Comparison of ENCODE assay signal across 8 cellular contexts in the genomic region with DNA sequence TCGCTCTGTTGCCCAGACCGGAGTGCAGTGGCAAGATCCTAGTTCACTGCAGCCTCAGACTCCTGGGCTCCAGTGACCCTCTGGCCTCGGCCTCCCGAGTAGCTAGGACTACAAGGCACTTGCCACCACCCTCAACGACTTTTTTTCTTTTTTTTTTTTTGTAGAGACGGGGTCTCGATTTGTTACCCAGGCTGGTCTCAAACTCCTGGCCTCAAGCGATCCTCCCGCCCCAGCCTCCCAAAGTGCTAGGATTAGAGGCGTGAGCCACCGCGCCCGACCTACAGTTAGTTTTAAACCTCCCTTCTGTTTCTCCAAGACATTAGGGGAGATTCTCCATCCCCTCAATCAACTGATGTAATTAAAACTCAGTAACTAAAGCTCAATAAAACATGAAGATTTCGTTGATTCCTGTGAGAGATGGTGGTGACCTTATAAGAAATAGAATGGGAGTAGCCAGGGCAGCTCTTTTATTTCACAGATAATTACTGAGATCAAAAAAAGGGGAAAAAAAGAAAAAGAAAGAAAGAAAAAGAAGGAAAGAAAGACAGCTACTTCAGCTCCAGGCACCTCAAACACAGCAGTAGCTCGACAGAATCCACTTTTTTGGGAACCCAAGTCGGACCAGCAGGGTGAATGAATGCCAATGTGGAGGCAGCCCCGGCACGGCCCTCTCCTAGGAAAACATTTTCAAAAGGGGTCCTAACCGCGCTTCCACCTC. TPM values are rescaled to one million over a fixed set of nuclear protein-coding genes. Genes with fewer than 3 reads are reported as not detected.
DNase-seq lines count a peak whose midpoint lies in the region; ATAC-seq and TF ChIP-seq lines count a peak whose summit lies in the region.

No MANE protein-coding gene starts in this region.

- H3K79me1 ChIP-seq in H9 (ENCODE audit: insufficient read depth, low read depth, low read length, poor library complexity, severe bottlenecking) = no peaks in the 10 kb centered on the region

- H3T11ph ChIP-seq in H9 (ENCODE audit: low read length) = no peak overlapping the region

- no peak overlapping the region for H3K23ac ChIP-seq in H9 (ENCODE audit: insufficient read length, low read depth, low read length)

- no peaks in the 10 kb centered on the region for H3K9me3 Mint-ChIP-seq in H9
- no peaks in the 10 kb centered on the region for H3K9me3 Mint-ChIP-seq in activated B cell treated with CpG ODN at 0.5 μM for 24 hours
- H3K9me3 Mint-ChIP-seq in glutamatergic neuron (ENCODE audit: unreplicated experiment) = peaks cover 13% of the 10 kb centered on the region

- POLR2A ChIA-PET in activated B cell treated with CpG ODN at 0.5 μM for 24 hours (lab: Charles Lee) = interaction anchor here (0.7 to 2.3 kb wide), 5 partner anchors 26 to 651 kb away, joined by 3 to 7 read pairs (median 6); a partner anchor contains a TSS

- H2BK120ac ChIP-seq in H9 (ENCODE audit: low read depth, low read length, poor library complexity, severe bottlenecking) = no peak overlapping the region

- TF ChIP-seq CTCF in H9 (conservative IDR thresholded peaks at IDR 0.05) = no peak
- TF ChIP-seq CTCF in activated B cell treated with CpG ODN at 0.5 μM for 24 hours (IDR thresholded peaks at IDR 0.05) = no peak
- TF ChIP-seq CTCF in glutamatergic neuron (IDR thresholded peaks at IDR 0.05; ENCODE audit: partially characterized antibody, unreplicated experiment) = no peak

- H3K18ac ChIP-seq in H9 (ENCODE audit: insufficient read length, low read depth, low read length) = no peak overlapping the region

- no peak overlapping the region for H3K56ac ChIP-seq in H9 (ENCODE audit: insufficient read length, low read depth, low read length)

- no peaks in the 10 kb centered on the region for H3K23me2 ChIP-seq in H9 (ENCODE audit: insufficient read length, low read depth, low read length, poor library complexity, severe bottlenecking)

- no peak overlapping the region for H3K4ac ChIP-seq in H9 (ENCODE audit: low read depth, low read length)

- peaks cover 8% of the 10 kb centered on the region; the same call in 1 of the 2 replicates for H3K79me2 ChIP-seq in H9 (ENCODE audit: insufficient read depth, low read length)

- peak overlapping the region; percentile 46 for H3K4me2 ChIP-seq in H9 (ENCODE audit: insufficient read depth, insufficient read length, low read length)
- peak overlapping the region; percentile 87 for H3K4me2 ChIP-seq in skeletal muscle satellite cell (ENCODE audit: low read length)

- no peak overlapping the region for H2BK5ac ChIP-seq in H9 (ENCODE audit: insufficient read length, low read length)

- H2BK15ac ChIP-seq in H9 (ENCODE audit: low read depth, low read length) = no peak overlapping the region

- no peak for ATAC-seq in activated B cell treated with CpG ODN at 0.5 μM for 24 hours (ENCODE audit: low read depth)
- ATAC-seq in HG03378 (IDR thresholded peaks at IDR 0.05; ENCODE audit: unreplicated experiment) = no peak
- no peak for ATAC-seq in HG03045 (IDR thresholded peaks at IDR 0.05; ENCODE audit: unreplicated experiment)
- ATAC-seq in HG03159 (IDR thresholded peaks at IDR 0.05; ENCODE audit: unreplicated experiment) = no peak

- no peak overlapping the region for H4K5ac ChIP-seq in H9 (ENCODE audit: insufficient read length, low read depth, low read length)

- H3K36me3 Mint-ChIP-seq in H9 (ENCODE audit: insufficient read depth in 1 of 3, low read depth in 3 of 3) (peaks cover 21 to 38% (median 37%) of the 10 kb centered on the region in 3 experiments; a peak in 6 of 7 replicates), activated B cell treated with CpG ODN at 0.5 μM for 24 hours (ENCODE audit: low read depth) (peaks cover 37% of the 10 kb centered on the region), glutamatergic neuron (ENCODE audit: unreplicated experiment) (no peaks in the 10 kb centered on the region)

- H3K27ac ChIP-seq in H9 (ENCODE audit: insufficient read length, low read depth, low read length) = no peak overlapping the region

- DNase-seq in H9 (no peak), activated B cell treated with CpG ODN at 0.5 μM for 24 hours (no peak), glutamatergic neuron (no peak), RPMI8226 (no peak)

- H3K4me3 Mint-ChIP-seq in H9 (peak overlapping the region; percentile 99 to 100), activated B cell treated with CpG ODN at 0.5 μM for 24 hours (peak overlapping the region; percentile 98), glutamatergic neuron (ENCODE audit: unreplicated experiment) (peak overlapping the region; percentile 98)

- no peaks in the 10 kb centered on the region for H4K20me1 ChIP-seq in H9 (ENCODE audit: control insufficient read depth, insufficient read depth, insufficient read length)

- H3K9me3 ChIP-seq in H9 (ENCODE audit: control insufficient read depth, low read depth, low read length) (no peaks in the 10 kb centered on the region), skeletal muscle satellite cell (replicated peaks; ENCODE audit: low read length) (no peaks in the 10 kb centered on the region)

- intact Hi-C loops in activated B cell treated with CpG ODN at 0.5 μM for 24 hours (cut with micrococcal nuclease) = loop anchor here (2.0 kb wide), 4 partner anchors 112 to 426 kb away; a partner anchor contains a TSS

- no peak overlapping the region for H2BK20ac ChIP-seq in H9 (ENCODE audit: low read depth, low read length, poor library complexity, severe bottlenecking)

- H3K36me3 ChIP-seq in skeletal muscle satellite cell (ENCODE audit: insufficient read depth, low read length) = peaks cover 23% of the 10 kb centered on the region

- no CpG with 5 or more reads among the region's 20 CpGs for WGBS in H9 (ENCODE audit: extremely low coverage, insufficient read length, low lambda C conversion rate)

- peak overlapping the region in 2 of 3 experiments; percentile 97 to 100; a peak in 5 of 7 replicates for H3K27ac Mint-ChIP-seq in H9
- H3K27ac Mint-ChIP-seq in activated B cell treated with CpG ODN at 0.5 μM for 24 hours = peak overlapping the region; percentile 97
- H3K27ac Mint-ChIP-seq in glutamatergic neuron (ENCODE audit: unreplicated experiment) = peak overlapping the region; percentile 93

- H3K4me3 ChIP-seq in skeletal muscle satellite cell (ENCODE audit: low read length) = peak overlapping the region; percentile 100

- H2AFZ ChIP-seq in H9 (ENCODE audit: low read length) = no peak overlapping the region

- no peak overlapping the region for H4K91ac ChIP-seq in H9 (ENCODE audit: insufficient read length, low read depth, low read length)

- no peak overlapping the region for H4K8ac ChIP-seq in H9 (replicated peaks; ENCODE audit: insufficient read length, low read depth, low read length)

- CTCF ChIA-PET in activated B cell treated with CpG ODN at 0.5 μM for 24 hours (lab: Charles Lee) = no interaction called here

- H3K27me3 ChIP-seq in H9 (ENCODE audit: insufficient read depth, low read length) = no peaks in the 10 kb centered on the region
- H3K27me3 ChIP-seq in skeletal muscle satellite cell (ENCODE audit: control insufficient read depth, insufficient read depth, low read length) = no peaks in the 10 kb centered on the region

- no peak overlapping the region for H3K14ac ChIP-seq in H9 (ENCODE audit: insufficient read depth, low read length)

- H2BK12ac ChIP-seq in H9 (ENCODE audit: insufficient read length, low read depth, low read length) = no peak overlapping the region

- no peaks in the 10 kb centered on the region for H3K4me1 ChIP-seq in H9 (ENCODE audit: insufficient read depth, low read length)
- H3K4me1 ChIP-seq in skeletal muscle satellite cell (ENCODE audit: control insufficient read depth, insufficient read depth, low read length) = peaks cover 16% of the 10 kb centered on the region

- H3K9ac ChIP-seq in H9 (ENCODE audit: extremely low read depth, insufficient read length, low read length) (peak overlapping the region; percentile 89), skeletal muscle satellite cell (ENCODE audit: low read depth, low read length) (peak overlapping the region; percentile 97)

- H3K27me3 Mint-ChIP-seq in H9 (ENCODE audit: low read depth) (peaks cover 5% of the 10 kb centered on the region), activated B cell treated with CpG ODN at 0.5 μM for 24 hours (no peaks in the 10 kb centered on the region), glutamatergic neuron (ENCODE audit: unreplicated experiment) (peaks cover 5% of the 10 kb centered on the region)

- H2AK5ac ChIP-seq in H9 (ENCODE audit: insufficient read length, low read length) = no peak overlapping the region

- H3K4me1 Mint-ChIP-seq in H9 (peaks cover 5 to 9% of the 10 kb centered on the region in 2 experiments), activated B cell treated with CpG ODN at 0.5 μM for 24 hours (peaks cover 57% of the 10 kb centered on the region), glutamatergic neuron (ENCODE audit: low read depth, unreplicated experiment) (peaks cover 10% of the 10 kb centered on the region)

RNA-seq across cellular contexts. Expression of a gene that starts 0.6 kb away (rescaled TPM):
- total RNA-seq in H9 (2021) = 50.2 and 53.4 TPM in 2 replicates
- total RNA-seq in activated B cell treated with CpG ODN at 0.5 μM for 24 hours = 81.8 and 89.5 TPM in 2 replicates
- total RNA-seq in glutamatergic neuron (ENCODE audit: unreplicated experiment) = 82.8 TPM
- total RNA-seq in skeletal muscle satellite cell (2012; rRNA removed) = 24.2 and 25.1 TPM in 2 replicates

RNA-seq across cellular contexts. Expression of a gene that starts 3.0 kb away (rescaled TPM):
- total RNA-seq in H9 (2021) (0.28 and 0.39 TPM in 2 replicates), activated B cell treated with CpG ODN at 0.5 μM for 24 hours (3.3 and 3.7 TPM in 2 replicates), glutamatergic neuron (ENCODE audit: unreplicated experiment) (419 TPM)
- total RNA-seq in skeletal muscle satellite cell (2012; rRNA removed) = 18.8 and 22.1 TPM in 2 replicates

RNA-seq across cellular contexts. Expression of a gene that starts 54.7 kb away (rescaled TPM):
- 26.4 and 27.4 TPM in 2 replicates for total RNA-seq in H9 (2021)
- 32.7 and 38.6 TPM in 2 replicates for total RNA-seq in activated B cell treated with CpG ODN at 0.5 μM for 24 hours
- 35.9 TPM for total RNA-seq in glutamatergic neuron (ENCODE audit: unreplicated experiment)
- total RNA-seq in skeletal muscle satellite cell (2012; rRNA removed) = 18.3 and 19.9 TPM in 2 replicates

Comparison
In these comparisons a context has a peak if more than half of its experiments do, and no peak if none do; other contexts are left out.
1. RNA of a gene that starts 3.0 kb away (total RNA-seq): 419 TPM in glutamatergic neuron (single experiment); 3.3 to 3.7 TPM in activated B cell treated with CpG ODN at 0.5 μM for 24 hours and 0.28 to 0.39 TPM in H9; every median in the first group is over 10 times any median in the second.
2. Peak in every context shown above with its lines, with median percentiles within 50 percentile points of each other: H3K27ac Mint-ChIP-seq and H3K4me3 Mint-ChIP-seq.